In the genomic region with DNA sequence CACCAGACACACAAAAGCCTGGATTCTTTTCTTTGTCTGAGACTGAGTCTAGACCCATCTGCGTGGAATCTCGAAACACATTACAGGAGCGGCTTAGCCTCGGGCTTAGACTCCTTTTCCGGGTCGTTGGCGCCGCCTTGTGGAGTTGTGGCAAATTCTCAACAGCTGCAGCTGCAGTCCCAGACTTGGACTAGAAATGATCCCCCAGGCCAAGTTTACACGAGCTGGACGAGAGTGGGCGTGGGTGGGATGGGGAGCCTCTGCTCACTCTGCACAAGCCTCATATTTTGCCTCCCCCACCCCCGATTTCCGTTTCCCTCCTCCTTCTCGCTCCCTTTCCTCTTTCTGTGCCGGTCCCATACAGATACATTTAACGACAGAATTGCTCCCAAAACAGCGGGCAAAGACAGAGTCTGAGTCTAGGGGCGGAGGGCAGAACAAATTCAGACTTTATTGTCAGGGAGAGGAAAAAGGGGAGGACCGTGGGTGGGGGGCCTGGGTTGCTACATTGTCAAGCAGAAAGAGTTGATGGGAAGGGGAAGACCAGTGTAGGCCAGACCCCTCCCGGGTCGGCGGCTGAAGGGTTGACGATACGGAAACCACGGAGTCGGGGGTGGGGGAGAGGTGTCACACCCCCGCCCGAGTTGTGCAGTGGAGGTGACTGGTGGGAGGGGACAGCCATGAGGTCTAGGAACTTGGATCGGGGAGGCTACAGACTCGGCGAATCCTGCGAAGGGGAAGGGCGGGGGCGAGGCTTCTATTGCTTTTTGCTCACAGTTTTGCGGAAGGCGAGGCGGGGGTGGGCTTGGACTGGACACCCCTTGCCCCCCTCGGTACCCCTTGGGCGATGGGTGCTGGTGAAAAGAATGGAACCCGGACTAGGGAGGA, we compare ENCODE assay signal across 1 cellular context.
TF ChIP-seq lines count a peak whose summit lies in the region.

No MANE protein-coding gene starts in this region.

TF ChIP-seq in HEK293, 187 proteins besides CTCF, POLR2A, EP300 and RAD21 (continued from another document):
- TF ChIP-seq, protein P1, sequence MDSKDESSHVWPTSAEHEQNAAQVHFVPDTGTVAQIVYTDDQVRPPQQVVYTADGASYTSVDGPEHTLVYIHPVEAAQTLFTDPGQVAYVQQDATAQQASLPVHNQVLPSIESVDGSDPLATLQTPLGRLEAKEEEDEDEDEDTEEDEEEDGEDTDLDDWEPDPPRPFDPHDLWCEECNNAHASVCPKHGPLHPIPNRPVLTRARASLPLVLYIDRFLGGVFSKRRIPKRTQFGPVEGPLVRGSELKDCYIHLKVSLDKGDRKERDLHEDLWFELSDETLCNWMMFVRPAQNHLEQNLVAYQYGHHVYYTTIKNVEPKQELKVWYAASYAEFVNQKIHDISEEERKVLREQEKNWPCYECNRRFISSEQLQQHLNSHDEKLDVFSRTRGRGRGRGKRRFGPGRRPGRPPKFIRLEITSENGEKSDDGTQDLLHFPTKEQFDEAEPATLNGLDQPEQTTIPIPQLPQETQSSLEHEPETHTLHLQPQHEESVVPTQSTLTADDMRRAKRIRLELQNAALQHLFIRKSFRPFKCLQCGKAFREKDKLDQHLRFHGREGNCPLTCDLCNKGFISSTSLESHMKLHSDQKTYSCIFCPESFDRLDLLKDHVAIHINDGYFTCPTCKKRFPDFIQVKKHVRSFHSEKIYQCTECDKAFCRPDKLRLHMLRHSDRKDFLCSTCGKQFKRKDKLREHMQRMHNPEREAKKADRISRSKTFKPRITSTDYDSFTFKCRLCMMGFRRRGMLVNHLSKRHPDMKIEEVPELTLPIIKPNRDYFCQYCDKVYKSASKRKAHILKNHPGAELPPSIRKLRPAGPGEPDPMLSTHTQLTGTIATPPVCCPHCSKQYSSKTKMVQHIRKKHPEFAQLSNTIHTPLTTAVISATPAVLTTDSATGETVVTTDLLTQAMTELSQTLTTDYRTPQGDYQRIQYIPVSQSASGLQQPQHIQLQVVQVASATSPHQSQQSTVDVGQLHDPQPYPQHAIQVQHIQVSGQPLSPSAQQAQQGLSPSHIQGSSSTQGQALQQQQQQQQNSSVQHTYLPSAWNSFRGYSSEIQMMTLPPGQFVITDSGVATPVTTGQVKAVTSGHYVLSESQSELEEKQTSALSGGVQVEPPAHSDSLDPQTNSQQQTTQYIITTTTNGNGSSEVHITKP (tag by site-specific recombination; IDR thresholded peaks at IDR 0.05): peak; percentile 98
- no peak for TF ChIP-seq ZNF701 (tag by site-specific recombination; IDR thresholded peaks at IDR 0.05)
- peak; percentile 94 for TF ChIP-seq ZNF654 (tag by site-specific recombination; IDR thresholded peaks at IDR 0.05; ENCODE audit: low read depth)
- peak; percentile 81 for TF ChIP-seq ZNF600 (tag by site-specific recombination; IDR thresholded peaks at IDR 0.05)
- TF ChIP-seq, protein P2, sequence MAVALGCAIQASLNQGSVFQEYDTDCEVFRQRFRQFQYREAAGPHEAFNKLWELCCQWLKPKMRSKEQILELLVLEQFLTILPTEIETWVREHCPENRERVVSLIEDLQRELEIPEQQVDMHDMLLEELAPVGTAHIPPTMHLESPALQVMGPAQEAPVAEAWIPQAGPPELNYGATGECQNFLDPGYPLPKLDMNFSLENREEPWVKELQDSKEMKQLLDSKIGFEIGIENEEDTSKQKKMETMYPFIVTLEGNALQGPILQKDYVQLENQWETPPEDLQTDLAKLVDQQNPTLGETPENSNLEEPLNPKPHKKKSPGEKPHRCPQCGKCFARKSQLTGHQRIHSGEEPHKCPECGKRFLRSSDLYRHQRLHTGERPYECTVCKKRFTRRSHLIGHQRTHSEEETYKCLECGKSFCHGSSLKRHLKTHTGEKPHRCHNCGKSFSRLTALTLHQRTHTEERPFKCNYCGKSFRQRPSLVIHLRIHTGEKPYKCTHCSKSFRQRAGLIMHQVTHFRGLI (tag by site-specific recombination; IDR thresholded peaks at IDR 0.05): no peak
- no peak for TF ChIP-seq ZNF121 (tag by site-specific recombination; IDR thresholded peaks at IDR 0.05)
- no peak for TF ChIP-seq ZNF837 (tag by site-specific recombination; IDR thresholded peaks at IDR 0.05)
- no peak for TF ChIP-seq ZNF404 (tag by site-specific recombination; IDR thresholded peaks at IDR 0.05)
- 0 out of 2 replicates have a peak, but pooled peaks have one; percentile 30 for TF ChIP-seq ZNF561 (tag by site-specific recombination; IDR thresholded peaks at IDR 0.05; ENCODE audit: borderline replicate concordance)
- peak; percentile 19; the same call in 1 of the 2 replicates for TF ChIP-seq KLF8 (tag by site-specific recombination; IDR thresholded peaks at IDR 0.05)
- TF ChIP-seq AEBP2 (tag by site-specific recombination; IDR thresholded peaks at IDR 0.05; ENCODE audit: borderline replicate concordance): no peak
- TF ChIP-seq ZFHX2 (tag by site-specific recombination; conservative IDR thresholded peaks at IDR 0.05): peak; percentile 95
- TF ChIP-seq OVOL3 (tag by site-specific recombination; IDR thresholded peaks at IDR 0.05): no peak
- TF ChIP-seq KLF10 (tag by site-specific recombination; IDR thresholded peaks at IDR 0.05): peak; percentile 68
- no peak for TF ChIP-seq ZNF416 (tag by site-specific recombination; IDR thresholded peaks at IDR 0.05)
- peak; percentile 52 for TF ChIP-seq KLF1 (tag by site-specific recombination; IDR thresholded peaks at IDR 0.05)
- no peak for TF ChIP-seq ZNF335 (tag by site-specific recombination; conservative IDR thresholded peaks at IDR 0.05)
- TF ChIP-seq, protein P3, sequence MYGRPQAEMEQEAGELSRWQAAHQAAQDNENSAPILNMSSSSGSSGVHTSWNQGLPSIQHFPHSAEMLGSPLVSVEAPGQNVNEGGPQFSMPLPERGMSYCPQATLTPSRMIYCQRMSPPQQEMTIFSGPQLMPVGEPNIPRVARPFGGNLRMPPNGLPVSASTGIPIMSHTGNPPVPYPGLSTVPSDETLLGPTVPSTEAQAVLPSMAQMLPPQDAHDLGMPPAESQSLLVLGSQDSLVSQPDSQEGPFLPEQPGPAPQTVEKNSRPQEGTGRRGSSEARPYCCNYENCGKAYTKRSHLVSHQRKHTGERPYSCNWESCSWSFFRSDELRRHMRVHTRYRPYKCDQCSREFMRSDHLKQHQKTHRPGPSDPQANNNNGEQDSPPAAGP (tag by site-specific recombination; IDR thresholded peaks at IDR 0.05): peak; percentile 68; the same call in 1 of the 2 replicates
- peak; percentile 49; the same call in 1 of the 2 replicates for TF ChIP-seq WT1 (tag by site-specific recombination; IDR thresholded peaks at IDR 0.05)
- TF ChIP-seq HOXD13 (CRISPR knock-in tag; IDR thresholded peaks at IDR 0.05; ENCODE audit: borderline replicate concordance): no peak
- no peak for TF ChIP-seq ZBTB48 (tag by site-specific recombination; IDR thresholded peaks at IDR 0.05)
- TF ChIP-seq ZNF324 (tag by site-specific recombination; IDR thresholded peaks at IDR 0.05): no peak
- peak; percentile 82 for TF ChIP-seq GLIS2 (tag by site-specific recombination; IDR thresholded peaks at IDR 0.05)
- TF ChIP-seq GLIS1 (tag by site-specific recombination; IDR thresholded peaks at IDR 0.05): peak; percentile 13; the same call in 1 of the 2 replicates
- TF ChIP-seq, protein P4, sequence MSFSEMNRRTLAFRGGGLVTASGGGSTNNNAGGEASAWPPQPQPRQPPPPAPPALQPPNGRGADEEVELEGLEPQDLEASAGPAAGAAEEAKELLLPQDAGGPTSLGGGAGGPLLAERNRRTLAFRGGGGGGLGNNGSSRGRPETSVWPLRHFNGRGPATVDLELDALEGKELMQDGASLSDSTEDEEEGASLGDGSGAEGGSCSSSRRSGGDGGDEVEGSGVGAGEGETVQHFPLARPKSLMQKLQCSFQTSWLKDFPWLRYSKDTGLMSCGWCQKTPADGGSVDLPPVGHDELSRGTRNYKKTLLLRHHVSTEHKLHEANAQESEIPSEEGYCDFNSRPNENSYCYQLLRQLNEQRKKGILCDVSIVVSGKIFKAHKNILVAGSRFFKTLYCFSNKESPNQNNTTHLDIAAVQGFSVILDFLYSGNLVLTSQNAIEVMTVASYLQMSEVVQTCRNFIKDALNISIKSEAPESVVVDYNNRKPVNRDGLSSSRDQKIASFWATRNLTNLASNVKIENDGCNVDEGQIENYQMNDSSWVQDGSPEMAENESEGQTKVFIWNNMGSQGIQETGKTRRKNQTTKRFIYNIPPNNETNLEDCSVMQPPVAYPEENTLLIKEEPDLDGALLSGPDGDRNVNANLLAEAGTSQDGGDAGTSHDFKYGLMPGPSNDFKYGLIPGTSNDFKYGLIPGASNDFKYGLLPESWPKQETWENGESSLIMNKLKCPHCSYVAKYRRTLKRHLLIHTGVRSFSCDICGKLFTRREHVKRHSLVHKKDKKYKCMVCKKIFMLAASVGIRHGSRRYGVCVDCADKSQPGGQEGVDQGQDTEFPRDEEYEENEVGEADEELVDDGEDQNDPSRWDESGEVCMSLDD (tag by site-specific recombination; IDR thresholded peaks at IDR 0.05): peak; percentile 81
- TF ChIP-seq SP7 (tag by site-specific recombination; IDR thresholded peaks at IDR 0.05): peak; percentile 48
- no peak for TF ChIP-seq ZNF391 (tag by site-specific recombination; IDR thresholded peaks at IDR 0.05; ENCODE audit: borderline replicate concordance, low read depth)
- peak; percentile 89 for TF ChIP-seq ZNF610 (tag by site-specific recombination; IDR thresholded peaks at IDR 0.05; ENCODE audit: borderline replicate concordance)
- TF ChIP-seq ZNF830 (tag by site-specific recombination; IDR thresholded peaks at IDR 0.05; ENCODE audit: low read depth): no peak
- TF ChIP-seq ZNF433 (tag by site-specific recombination; IDR thresholded peaks at IDR 0.05; ENCODE audit: low read depth): no peak
- TF ChIP-seq ZNF266 (tag by site-specific recombination; IDR thresholded peaks at IDR 0.05; ENCODE audit: low read depth): no peak
- TF ChIP-seq ZNF501 (tag by site-specific recombination; IDR thresholded peaks at IDR 0.05): peak; percentile 32; the same call in 1 of the 2 replicates
- TF ChIP-seq ZNF747 (tag by site-specific recombination; IDR thresholded peaks at IDR 0.05): no peak
- no peak for TF ChIP-seq ZNF510 (tag by site-specific recombination; IDR thresholded peaks at IDR 0.05; ENCODE audit: insufficient replicate concordance)
- TF ChIP-seq, protein P5, sequence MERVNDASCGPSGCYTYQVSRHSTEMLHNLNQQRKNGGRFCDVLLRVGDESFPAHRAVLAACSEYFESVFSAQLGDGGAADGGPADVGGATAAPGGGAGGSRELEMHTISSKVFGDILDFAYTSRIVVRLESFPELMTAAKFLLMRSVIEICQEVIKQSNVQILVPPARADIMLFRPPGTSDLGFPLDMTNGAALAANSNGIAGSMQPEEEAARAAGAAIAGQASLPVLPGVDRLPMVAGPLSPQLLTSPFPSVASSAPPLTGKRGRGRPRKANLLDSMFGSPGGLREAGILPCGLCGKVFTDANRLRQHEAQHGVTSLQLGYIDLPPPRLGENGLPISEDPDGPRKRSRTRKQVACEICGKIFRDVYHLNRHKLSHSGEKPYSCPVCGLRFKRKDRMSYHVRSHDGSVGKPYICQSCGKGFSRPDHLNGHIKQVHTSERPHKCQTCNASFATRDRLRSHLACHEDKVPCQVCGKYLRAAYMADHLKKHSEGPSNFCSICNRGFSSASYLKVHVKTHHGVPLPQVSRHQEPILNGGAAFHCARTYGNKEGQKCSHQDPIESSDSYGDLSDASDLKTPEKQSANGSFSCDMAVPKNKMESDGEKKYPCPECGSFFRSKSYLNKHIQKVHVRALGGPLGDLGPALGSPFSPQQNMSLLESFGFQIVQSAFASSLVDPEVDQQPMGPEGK (tag by site-specific recombination; IDR thresholded peaks at IDR 0.05): peak; percentile 85; the same call in 1 of the 2 replicates
